In genomic region chr20:49534314-49534713, GRCh38 we compare ENCODE assay signal across 8 cellular contexts. TPM values are rescaled to one million over a fixed set of nuclear protein-coding genes. Genes with fewer than 3 reads are reported as not detected.
DNase-seq lines count a peak whose midpoint lies in the region; ATAC-seq and TF ChIP-seq lines count a peak whose summit lies in the region.

No MANE protein-coding gene starts in this region.

- no peak overlapping the region for H3K9ac ChIP-seq in NT2/D1 (ENCODE audit: insufficient read length, low read depth)

- H3K9me3 Mint-ChIP-seq in nephron progenitor cell = peaks cover 8% of the 10 kb centered on the region

- no peaks in the 10 kb centered on the region for H3K4me1 ChIP-seq in NT2/D1 (ENCODE audit: insufficient read depth, insufficient read length)

- no peak overlapping the region for H3K4me3 ChIP-seq in NT2/D1 (ENCODE audit: insufficient read length, low read depth)

- DNase-seq in DMS153 (lab: John Stamatoyannopoulos, UW) = peak; percentile 23
- DNase-seq in HS-5 (ENCODE audit: low read depth) = peak; percentile 84
- DNase-seq in NT2/D1 (ENCODE audit: low read depth, low spot score) = peak; percentile 59
- peak; percentile 78 for DNase-seq in activated CD8-positive, alpha-beta memory T cell treated with anti-CD3 and anti-CD28 coated beads, Interleukin-2, amount 50 U/mL, for 48 hours
- peak; percentile 74 for DNase-seq in nephron progenitor cell
- DNase-seq in substantia nigra (lab: John Stamatoyannopoulos, UW) = peak in 31 of 49 donors; percentile 1 to 47 (median 14)

- H3K4me3 Mint-ChIP-seq in nephron progenitor cell = no peak overlapping the region

- peaks cover 6% of the 10 kb centered on the region for H3K27me3 Mint-ChIP-seq in nephron progenitor cell (ENCODE audit: low read depth, poor library complexity)

- no peaks in the 10 kb centered on the region for H3K9me3 ChIP-seq in NT2/D1 (ENCODE audit: insufficient read depth, low read length)

- H3K27me3 ChIP-seq in NT2/D1 (ENCODE audit: insufficient read depth, insufficient read length) = no peaks in the 10 kb centered on the region

- no peaks in the 10 kb centered on the region for H3K4me1 Mint-ChIP-seq in nephron progenitor cell

- H3K36me3 ChIP-seq in NT2/D1 (ENCODE audit: insufficient read depth, insufficient read length, low read length) = peaks cover 24% of the 10 kb centered on the region

- ATAC-seq in esophagus mucosa (peak; percentile 51), HG03469 (IDR thresholded peaks at IDR 0.05; ENCODE audit: unreplicated experiment) (no peak)

- no peak overlapping the region for H3K27ac ChIP-seq in substantia nigra (ENCODE audit: low read depth, low read length, poor library complexity, severe bottlenecking)

- TF ChIP-seq CTCF in nephron progenitor cell (IDR thresholded peaks at IDR 0.05) = peak; percentile 83

- no peak overlapping the region for H3K27ac Mint-ChIP-seq in nephron progenitor cell

- H3K36me3 Mint-ChIP-seq in nephron progenitor cell (ENCODE audit: low read depth) = peaks cover 48% of the 10 kb centered on the region

RNA-seq across cellular contexts. Expression of gene PTGIS, which starts 33.6 kb away (rescaled TPM):
- 2.9 TPM for total RNA-seq in esophagus mucosa

RNA-seq across cellular contexts. Expression of gene KCNB1, which starts 51.8 kb away (rescaled TPM):
- total RNA-seq in esophagus mucosa = 0.52 TPM

Comparison
In these comparisons a context has a peak if more than half of its experiments do, and no peak if none do; other contexts are left out.
1. DNase-seq: peak in every context shown above with its lines; median percentile 84 in HS-5; 78 in activated CD8-positive, alpha-beta memory T cell treated with anti-CD3 and anti-CD28 coated beads, Interleukin-2, amount 50 U/mL, for 48 hours; 74 in nephron progenitor cell; 59 in NT2/D1; 23 in DMS153; 14 in substantia nigra.